1 cellular context compared by ENCODE assay signal in the genomic region with DNA sequence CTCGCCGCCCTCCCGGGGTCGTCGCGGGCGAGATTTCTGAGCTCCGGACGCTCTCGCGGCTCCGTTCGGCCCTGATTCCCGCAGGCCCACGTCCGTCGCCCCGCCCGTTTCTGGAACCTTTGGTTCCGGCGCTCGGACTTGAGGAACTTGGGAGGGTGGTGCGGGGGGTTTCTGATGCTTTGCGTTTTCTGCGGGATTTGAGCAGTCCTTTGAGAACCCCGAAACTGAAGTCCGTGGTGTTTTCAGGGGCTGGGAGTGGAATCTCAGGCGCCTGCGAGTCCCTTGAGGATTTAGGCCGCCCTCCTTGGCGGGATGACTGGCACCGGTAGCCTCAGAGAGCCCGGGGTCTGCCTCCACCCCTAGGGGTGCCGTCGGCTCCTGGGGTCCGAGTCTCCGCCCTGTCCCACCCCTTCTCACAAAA.
TF ChIP-seq lines count a peak whose summit lies in the region.

No MANE protein-coding gene starts in this region.

TF ChIP-seq in WTC11, 78 proteins besides CTCF, POLR2A, EP300 and RAD21 (continued from another document):
- TF ChIP-seq, protein P1, sequence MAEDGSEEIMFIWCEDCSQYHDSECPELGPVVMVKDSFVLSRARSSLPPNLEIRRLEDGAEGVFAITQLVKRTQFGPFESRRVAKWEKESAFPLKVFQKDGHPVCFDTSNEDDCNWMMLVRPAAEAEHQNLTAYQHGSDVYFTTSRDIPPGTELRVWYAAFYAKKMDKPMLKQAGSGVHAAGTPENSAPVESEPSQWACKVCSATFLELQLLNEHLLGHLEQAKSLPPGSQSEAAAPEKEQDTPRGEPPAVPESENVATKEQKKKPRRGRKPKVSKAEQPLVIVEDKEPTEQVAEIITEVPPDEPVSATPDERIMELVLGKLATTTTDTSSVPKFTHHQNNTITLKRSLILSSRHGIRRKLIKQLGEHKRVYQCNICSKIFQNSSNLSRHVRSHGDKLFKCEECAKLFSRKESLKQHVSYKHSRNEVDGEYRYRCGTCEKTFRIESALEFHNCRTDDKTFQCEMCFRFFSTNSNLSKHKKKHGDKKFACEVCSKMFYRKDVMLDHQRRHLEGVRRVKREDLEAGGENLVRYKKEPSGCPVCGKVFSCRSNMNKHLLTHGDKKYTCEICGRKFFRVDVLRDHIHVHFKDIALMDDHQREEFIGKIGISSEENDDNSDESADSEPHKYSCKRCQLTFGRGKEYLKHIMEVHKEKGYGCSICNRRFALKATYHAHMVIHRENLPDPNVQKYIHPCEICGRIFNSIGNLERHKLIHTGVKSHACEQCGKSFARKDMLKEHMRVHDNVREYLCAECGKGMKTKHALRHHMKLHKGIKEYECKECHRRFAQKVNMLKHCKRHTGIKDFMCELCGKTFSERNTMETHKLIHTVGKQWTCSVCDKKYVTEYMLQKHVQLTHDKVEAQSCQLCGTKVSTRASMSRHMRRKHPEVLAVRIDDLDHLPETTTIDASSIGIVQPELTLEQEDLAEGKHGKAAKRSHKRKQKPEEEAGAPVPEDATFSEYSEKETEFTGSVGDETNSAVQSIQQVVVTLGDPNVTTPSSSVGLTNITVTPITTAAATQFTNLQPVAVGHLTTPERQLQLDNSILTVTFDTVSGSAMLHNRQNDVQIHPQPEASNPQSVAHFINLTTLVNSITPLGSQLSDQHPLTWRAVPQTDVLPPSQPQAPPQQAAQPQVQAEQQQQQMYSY (CRISPR knock-in tag; IDR thresholded peaks at IDR 0.05) = no peak
- TF ChIP-seq, protein P2, sequence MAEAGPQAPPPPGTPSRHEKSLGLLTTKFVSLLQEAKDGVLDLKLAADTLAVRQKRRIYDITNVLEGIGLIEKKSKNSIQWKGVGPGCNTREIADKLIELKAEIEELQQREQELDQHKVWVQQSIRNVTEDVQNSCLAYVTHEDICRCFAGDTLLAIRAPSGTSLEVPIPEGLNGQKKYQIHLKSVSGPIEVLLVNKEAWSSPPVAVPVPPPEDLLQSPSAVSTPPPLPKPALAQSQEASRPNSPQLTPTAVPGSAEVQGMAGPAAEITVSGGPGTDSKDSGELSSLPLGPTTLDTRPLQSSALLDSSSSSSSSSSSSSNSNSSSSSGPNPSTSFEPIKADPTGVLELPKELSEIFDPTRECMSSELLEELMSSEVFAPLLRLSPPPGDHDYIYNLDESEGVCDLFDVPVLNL (CRISPR knock-in tag; IDR thresholded peaks at IDR 0.05; ENCODE audit: borderline replicate concordance, low read depth) = no peak
- TF ChIP-seq MYBL2 (CRISPR knock-in tag; IDR thresholded peaks at IDR 0.05) = no peak
TF ChIP-seq in WTC11: peak in this region for 0.
